Comparison of ENCODE assay signal across 2 cellular contexts in the genomic region with DNA sequence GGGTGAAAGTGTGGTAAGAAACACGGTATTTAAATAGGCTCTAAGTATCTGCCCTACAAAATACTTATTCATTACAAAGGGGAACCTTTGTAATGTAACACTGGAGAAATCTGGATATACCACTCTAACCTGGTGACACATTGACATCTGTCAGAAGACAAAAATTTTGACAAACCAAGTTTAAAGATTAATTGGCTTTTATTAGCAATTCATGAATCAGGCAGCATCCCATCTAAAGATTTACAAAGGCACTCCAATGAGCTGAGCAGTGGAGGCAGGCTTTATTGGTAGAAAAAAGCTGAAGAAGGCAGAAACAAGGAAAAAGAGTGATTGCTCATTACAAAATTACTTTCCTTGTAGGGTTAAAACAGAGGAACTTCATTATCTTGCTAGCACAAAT.
TF ChIP-seq lines count a peak whose summit lies in the region.

No MANE protein-coding gene starts in this region.

TF ChIP-seq in IMR-90, 13 proteins besides CTCF, POLR2A, EP300 and RAD21:
- TF ChIP-seq MAFK (IDR thresholded peaks at IDR 0.05; ENCODE audit: low read depth, low read length) (no peak), MAZ (IDR thresholded peaks at IDR 0.05; ENCODE audit: borderline replicate concordance, low read depth, low read length) (no peak), CEBPB (IDR thresholded peaks at IDR 0.05; ENCODE audit: low read depth, low read length) (no peak), SMC3 (IDR thresholded peaks at IDR 0.05; ENCODE audit: low read depth, low read length) (no peak), MXI1 (IDR thresholded peaks at IDR 0.05; ENCODE audit: borderline replicate concordance, low read depth, low read length) (no peak), ELK1 (IDR thresholded peaks at IDR 0.05; ENCODE audit: borderline replicate concordance, low read depth, low read length) (no peak), BHLHE40 (IDR thresholded peaks at IDR 0.05; ENCODE audit: low read depth, low read length) (no peak), NFE2L2 (IDR thresholded peaks at IDR 0.05; ENCODE audit: low read depth, low read length) (no peak), RFX5 (IDR thresholded peaks at IDR 0.05; ENCODE audit: low read depth, low read length) (no peak), USF2 (IDR thresholded peaks at IDR 0.05; ENCODE audit: low read depth, low read length) (no peak), RCOR1 (IDR thresholded peaks at IDR 0.05; ENCODE audit: insufficient replicate concordance, low read length) (no peak), FOS (IDR thresholded peaks at IDR 0.05; ENCODE audit: low read depth, low read length) (no peak), CHD1 (IDR thresholded peaks at IDR 0.05; ENCODE audit: low read depth, low read length) (no peak)

TF ChIP-seq in K562, 482 proteins besides CTCF, POLR2A, EP300 and RAD21:
- no peak for TF ChIP-seq CEBPG (CRISPR knock-in tag; IDR thresholded peaks at IDR 0.05)
- no peak for TF ChIP-seq CEBPG (tag; conservative IDR thresholded peaks at IDR 0.05 in 1 of 2, IDR thresholded peaks at IDR 0.05 in 1 of 2)
- TF ChIP-seq ZNF140 (CRISPR knock-in tag; IDR thresholded peaks at IDR 0.05) = no peak
- no peak for TF ChIP-seq RBM34 (IDR thresholded peaks at IDR 0.05; ENCODE audit: borderline replicate concordance, insufficient read depth, low read length)
- no peak for TF ChIP-seq ESRRB (CRISPR knock-in tag; IDR thresholded peaks at IDR 0.05; ENCODE audit: borderline replicate concordance)
- TF ChIP-seq, protein P1, sequence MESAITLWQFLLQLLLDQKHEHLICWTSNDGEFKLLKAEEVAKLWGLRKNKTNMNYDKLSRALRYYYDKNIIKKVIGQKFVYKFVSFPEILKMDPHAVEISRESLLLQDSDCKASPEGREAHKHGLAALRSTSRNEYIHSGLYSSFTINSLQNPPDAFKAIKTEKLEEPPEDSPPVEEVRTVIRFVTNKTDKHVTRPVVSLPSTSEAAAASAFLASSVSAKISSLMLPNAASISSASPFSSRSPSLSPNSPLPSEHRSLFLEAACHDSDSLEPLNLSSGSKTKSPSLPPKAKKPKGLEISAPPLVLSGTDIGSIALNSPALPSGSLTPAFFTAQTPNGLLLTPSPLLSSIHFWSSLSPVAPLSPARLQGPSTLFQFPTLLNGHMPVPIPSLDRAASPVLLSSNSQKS (CRISPR knock-in tag; IDR thresholded peaks at IDR 0.05) = no peak
- TF ChIP-seq TEAD2 (tag; IDR thresholded peaks at IDR 0.05) = no peak
- no peak for TF ChIP-seq CHD1 (IDR thresholded peaks at IDR 0.05; ENCODE audit: low read length)
- no peak for TF ChIP-seq LARP7 (IDR thresholded peaks at IDR 0.05)
- no peak for TF ChIP-seq YBX1 (IDR thresholded peaks at IDR 0.05)
- no peak for TF ChIP-seq PCBP2 (IDR thresholded peaks at IDR 0.05; ENCODE audit: low read depth, low read length, poor library complexity, severe bottlenecking)
- TF ChIP-seq CHAMP1 (IDR thresholded peaks at IDR 0.05) = no peak
